Comparison of ENCODE assay signal across 1 cellular context in genomic region chr10:84356951-84357350, GRCh38.
TF ChIP-seq lines count a peak whose summit lies in the region.

No MANE protein-coding gene starts in this region.

TF ChIP-seq in IMR-90, 13 proteins besides CTCF, POLR2A, EP300 and RAD21:
- no peak for TF ChIP-seq BHLHE40 (IDR thresholded peaks at IDR 0.05; ENCODE audit: low read depth, low read length)
